In the genomic region with DNA sequence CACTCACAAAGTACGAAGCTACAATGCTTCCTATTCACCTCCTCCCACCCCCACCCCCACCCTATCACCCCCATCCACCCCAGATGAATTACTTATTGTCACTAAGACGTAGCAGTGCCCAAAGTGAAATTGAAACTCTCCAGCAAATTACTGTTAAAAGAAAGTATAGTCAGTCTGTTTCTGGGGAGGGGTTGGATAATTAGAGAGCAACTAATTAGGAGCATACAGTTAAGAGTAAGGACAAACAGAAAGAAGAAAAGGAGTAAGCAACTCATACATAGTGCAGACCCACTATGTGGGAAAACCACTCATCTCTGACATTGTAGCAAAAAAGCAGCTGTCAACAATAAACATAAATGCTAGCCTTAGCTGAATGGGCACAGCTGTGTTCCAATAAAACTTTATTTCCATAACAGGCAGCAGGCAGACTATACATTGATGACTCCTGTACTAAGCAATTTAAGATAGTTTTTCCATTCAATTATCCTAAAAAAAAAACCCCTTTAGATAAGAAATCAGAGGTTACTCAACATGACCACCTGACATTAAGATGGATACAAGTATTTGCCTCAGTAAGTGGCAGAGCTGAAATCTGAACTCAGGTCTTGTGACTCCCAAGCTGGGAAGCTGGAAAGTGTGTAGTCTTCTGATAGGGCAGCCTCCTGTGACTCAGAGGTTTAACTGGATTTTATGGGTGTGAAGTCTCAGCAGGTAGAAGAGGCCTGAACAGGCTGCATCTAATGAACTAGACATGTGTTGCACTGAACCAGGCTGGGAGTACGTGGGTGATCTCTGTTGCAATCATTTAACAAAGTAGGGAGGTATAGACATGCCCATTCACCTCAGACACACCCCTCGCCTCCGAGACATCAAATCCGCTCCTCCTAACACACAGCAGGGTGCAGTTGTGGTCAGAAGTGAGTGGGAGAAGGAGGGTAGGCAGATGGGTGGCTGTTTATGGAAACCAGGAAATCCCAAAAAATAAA, we compare ENCODE assay signal across 8 cellular contexts.
DNase-seq lines count a peak whose midpoint lies in the region; ATAC-seq and FAIRE-seq lines count a peak whose summit lies in the region.

No MANE protein-coding gene starts in this region.

- no peaks in the 10 kb centered on the region for H3K9me3 Mint-ChIP-seq in central memory CD8-positive, alpha-beta T cell

- peak; percentile 33 for FAIRE-seq in HTR-8/SVneo (lab: Jason Lieb, UNC)

- peaks cover 29% of the 10 kb centered on the region for H3K4me1 Mint-ChIP-seq in central memory CD8-positive, alpha-beta T cell

- H3K27me3 Mint-ChIP-seq in central memory CD8-positive, alpha-beta T cell: peaks cover 18% of the 10 kb centered on the region

- peak overlapping the region; percentile 52 for H3K27ac Mint-ChIP-seq in central memory CD8-positive, alpha-beta T cell (ENCODE audit: low read depth)

- peak; percentile 38 for ATAC-seq in GM19043 (IDR thresholded peaks at IDR 0.05; ENCODE audit: low read depth, unreplicated experiment)
- peak; percentile 34 for ATAC-seq in central memory CD8-positive, alpha-beta T cell (replicated peaks; ENCODE audit: extremely low read depth, poor library complexity, severe bottlenecking)

- H3K4me3 Mint-ChIP-seq in central memory CD8-positive, alpha-beta T cell: peak overlapping the region; percentile 28

- peak; percentile 67 for DNase-seq in CD1c-positive myeloid dendritic cell (ENCODE audit: extremely low spot score)
- peak; percentile 39 for DNase-seq in HTR-8/SVneo (ENCODE audit: insufficient read length, low spot score)
- no peak for DNase-seq in central memory CD8-positive, alpha-beta T cell (ENCODE audit: low spot score in 2 of 2)
- peak; percentile 21 for DNase-seq in stromal cell of bone marrow (ENCODE audit: low read depth)
- no peak for DNase-seq in DMS153 (lab: John Stamatoyannopoulos, UW)
- no peak for DNase-seq in activated gamma-delta T cell (lab: John Stamatoyannopoulos, UW)
- DNase-seq in cortex of kidney (lab: John Stamatoyannopoulos, UW): no peak

- H3K36me3 Mint-ChIP-seq in central memory CD8-positive, alpha-beta T cell (ENCODE audit: insufficient read depth): no peaks in the 10 kb centered on the region

Comparison
In these comparisons a context has a peak if more than half of its experiments do, and no peak if none do; other contexts are left out.
1. DNase-seq: peak in CD1c-positive myeloid dendritic cell (single experiment), HTR-8/SVneo (single experiment) and stromal cell of bone marrow (single experiment); none in central memory CD8-positive, alpha-beta T cell (0 of 2), DMS153 (single experiment), activated gamma-delta T cell (single experiment) and cortex of kidney (single experiment).